In the genomic region with DNA sequence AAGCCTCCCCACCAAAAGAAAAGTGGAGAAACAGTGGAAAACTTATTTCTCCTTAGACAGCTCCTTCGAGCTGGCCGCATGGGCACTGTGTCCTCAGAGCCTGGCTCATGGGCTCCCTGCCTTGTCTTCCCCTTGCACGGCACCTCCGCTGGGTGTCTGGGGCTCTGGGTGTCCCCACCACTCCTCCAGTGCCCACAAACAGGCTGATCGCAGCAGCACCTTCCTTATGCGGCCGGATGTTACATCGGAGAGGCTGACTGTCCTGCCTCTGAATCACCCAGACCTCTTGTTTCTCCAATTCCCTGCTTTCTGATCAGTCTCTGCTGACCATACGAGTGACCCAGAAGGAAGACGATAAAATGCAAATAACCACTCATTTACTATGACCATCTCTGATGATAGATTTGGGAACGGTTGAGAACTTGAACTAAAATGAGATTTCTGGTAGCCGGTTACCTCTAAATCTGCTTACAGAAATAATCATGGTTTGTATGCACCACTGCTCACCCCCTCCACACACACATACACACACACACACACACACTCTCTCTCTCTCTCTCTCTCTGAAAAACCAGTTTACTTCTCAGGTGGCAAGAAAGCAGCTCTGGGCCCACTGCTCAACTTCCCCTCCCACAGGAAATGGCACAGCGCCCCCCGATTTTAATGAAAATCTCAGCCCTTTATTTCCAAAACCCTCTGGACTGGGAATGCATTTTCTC, we compare ENCODE assay signal across 1 cellular context.
TF ChIP-seq lines count a peak whose summit lies in the region.

No MANE protein-coding gene starts in this region.

TF ChIP-seq in GM23338, 12 proteins besides CTCF, POLR2A, EP300 and RAD21 (continued from another document):
- TF ChIP-seq ZNF462 (CRISPR knock-in tag; IDR thresholded peaks at IDR 0.05) (no peak), JUNB (IDR thresholded peaks at IDR 0.05; ENCODE audit: unreplicated experiment) (no peak), CREB1 (CRISPR knock-in tag; IDR thresholded peaks at IDR 0.05; ENCODE audit: low read depth) (no peak), ZNF331 (CRISPR knock-in tag; IDR thresholded peaks at IDR 0.05; ENCODE audit: low read depth) (no peak), STAT1 (IDR thresholded peaks at IDR 0.05; ENCODE audit: unreplicated experiment) (no peak), NANOG (IDR thresholded peaks at IDR 0.05; ENCODE audit: borderline replicate concordance) (no peak)
- TF ChIP-seq, protein P1, sequence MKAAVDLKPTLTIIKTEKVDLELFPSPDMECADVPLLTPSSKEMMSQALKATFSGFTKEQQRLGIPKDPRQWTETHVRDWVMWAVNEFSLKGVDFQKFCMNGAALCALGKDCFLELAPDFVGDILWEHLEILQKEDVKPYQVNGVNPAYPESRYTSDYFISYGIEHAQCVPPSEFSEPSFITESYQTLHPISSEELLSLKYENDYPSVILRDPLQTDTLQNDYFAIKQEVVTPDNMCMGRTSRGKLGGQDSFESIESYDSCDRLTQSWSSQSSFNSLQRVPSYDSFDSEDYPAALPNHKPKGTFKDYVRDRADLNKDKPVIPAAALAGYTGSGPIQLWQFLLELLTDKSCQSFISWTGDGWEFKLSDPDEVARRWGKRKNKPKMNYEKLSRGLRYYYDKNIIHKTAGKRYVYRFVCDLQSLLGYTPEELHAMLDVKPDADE (IDR thresholded peaks at IDR 0.05), result no peak
